ENCODE assay signal across 16 cellular contexts in the genomic region with DNA sequence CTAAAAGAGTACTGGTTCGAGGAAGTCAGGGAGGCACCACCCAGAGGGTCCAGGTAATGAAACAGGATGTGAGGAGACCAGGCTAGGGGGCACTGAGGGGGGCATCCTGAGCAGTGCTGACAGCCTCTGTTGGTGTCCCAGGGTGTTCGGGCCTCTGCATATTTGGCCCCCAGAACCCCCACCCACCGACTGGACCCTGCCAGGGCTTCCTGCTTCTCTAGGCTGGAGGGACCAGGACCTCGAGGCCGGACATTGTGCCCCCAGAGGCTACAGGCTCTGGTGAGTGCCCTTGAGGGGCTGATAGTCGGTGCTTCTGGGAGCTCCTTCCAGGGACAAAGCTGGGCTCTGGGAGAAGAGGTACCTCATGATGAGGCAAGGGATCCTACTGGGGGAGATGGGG. TPM values are rescaled to one million over a fixed set of nuclear protein-coding genes. Genes with fewer than 3 reads are reported as not detected.
DNase-seq lines count a peak whose midpoint lies in the region; ATAC-seq, FAIRE-seq and TF ChIP-seq lines count a peak whose summit lies in the region.
"Had no signal": no experiment of that assay in that cellular context is flagged by ENCODE, and none has a peak within 500 bp of the region (broad histone marks: within the 10 kb centered on the region; RNA-seq: fewer than 3 reads in every experiment).

No MANE protein-coding gene starts in this region.

- H3K27ac ChIP-seq in DND-41 (ENCODE audit: low read length) (no peak overlapping the region), RWPE2 (ENCODE audit: poor library complexity, severe bottlenecking) (no peak overlapping the region)
- H3K27ac ChIP-seq: C4-2B, SJSA1 had no signal

- peak overlapping the region; percentile 40 for H3K27ac Mint-ChIP-seq in stimulated activated effector memory CD8-positive, alpha-beta T cell treated with anti-CD3 and anti-CD28 coated beads, Interleukin-12 subunit alpha, Interleukin-12 subunit beta, amount 100 ng/mL, for 72 hours

- no peaks in the 10 kb centered on the region for H3K9me3 ChIP-seq in DND-41 (ENCODE audit: insufficient read depth, low read length, severe bottlenecking)
- no peaks in the 10 kb centered on the region for H3K9me3 ChIP-seq in RWPE2 (ENCODE audit: severe bottlenecking)
- H3K9me3 ChIP-seq: SJSA1 had no signal

- no peaks in the 10 kb centered on the region for H3K9me3 Mint-ChIP-seq in stimulated activated effector memory CD8-positive, alpha-beta T cell treated with anti-CD3 and anti-CD28 coated beads, Interleukin-12 subunit alpha, Interleukin-12 subunit beta, amount 100 ng/mL, for 72 hours

- H3K4me3 ChIP-seq in DND-41 (ENCODE audit: low read depth in 1 of 2, low read length in 2 of 2) = no peak overlapping the region
- H3K4me3 ChIP-seq in RWPE2 (ENCODE audit: severe bottlenecking) = no peak overlapping the region
- H3K4me3 ChIP-seq: SJSA1 had no signal

- H3K36me3 ChIP-seq in DND-41 (ENCODE audit: insufficient read depth, low read length) (peaks cover 65% of the 10 kb centered on the region), RWPE2 (ENCODE audit: low read depth) (peaks cover 46% of the 10 kb centered on the region)

- H3K27me3 ChIP-seq in DND-41 (ENCODE audit: insufficient read depth, low read length, poor library complexity) = no peaks in the 10 kb centered on the region
- no peaks in the 10 kb centered on the region for H3K27me3 ChIP-seq in RWPE2 (ENCODE audit: insufficient read depth, poor library complexity, severe bottlenecking)
- H3K27me3 ChIP-seq: SJSA1 had no signal

- H2AFZ ChIP-seq in DND-41 (ENCODE audit: low read depth, low read length) = no peak overlapping the region

- TF ChIP-seq CTCF in DND-41 (IDR thresholded peaks at IDR 0.05; ENCODE audit: borderline replicate concordance, extremely low read depth, low read length, poor library complexity, severe bottlenecking) (no peak), RWPE2 (IDR thresholded peaks at IDR 0.05; ENCODE audit: poor library complexity, severe bottlenecking) (no peak)

- 0 out of 2 replicates have a peak overlapping the region, but pooled peaks have one; percentile 11 for H3K4me2 ChIP-seq in DND-41 (ENCODE audit: insufficient read depth, low read length)

- peaks cover 28% of the 10 kb centered on the region for H3K79me2 ChIP-seq in DND-41 (ENCODE audit: insufficient read depth, low read length)

- H3K36me3 Mint-ChIP-seq in stimulated activated effector memory CD8-positive, alpha-beta T cell treated with anti-CD3 and anti-CD28 coated beads, Interleukin-12 subunit alpha, Interleukin-12 subunit beta, amount 100 ng/mL, for 72 hours = peaks cover 34% of the 10 kb centered on the region

- H3K9ac ChIP-seq in DND-41 (ENCODE audit: low read depth, low read length) = peak overlapping the region; percentile 2; the same call in 1 of the 2 replicates

- FAIRE-seq in GM12891 (lab: Jason Lieb, UNC) = no peak

- ATAC-seq in DND-41 (ENCODE audit: insufficient read depth, low read depth) (no peak), RWPE2 (ENCODE audit: low read depth) (no peak)
- no peak for ATAC-seq in stimulated activated effector memory CD8-positive, alpha-beta T cell treated with anti-CD3 and anti-CD28 coated beads, Interleukin-12 subunit alpha, Interleukin-12 subunit beta, amount 100 ng/mL, for 72 hours

- H3K4me1 ChIP-seq in DND-41 (ENCODE audit: insufficient read depth, low read length) (peaks cover 37% of the 10 kb centered on the region), RWPE2 (ENCODE audit: insufficient read depth, poor library complexity, severe bottlenecking) (peaks cover 4% of the 10 kb centered on the region)

- no peak overlapping the region for H3K4me3 Mint-ChIP-seq in stimulated activated effector memory CD8-positive, alpha-beta T cell treated with anti-CD3 and anti-CD28 coated beads, Interleukin-12 subunit alpha, Interleukin-12 subunit beta, amount 100 ng/mL, for 72 hours

- DNase-seq in activated CD8-positive, alpha-beta memory T cell treated with anti-CD3 and anti-CD28 coated beads, Interleukin-2, amount 50 U/mL, for 48 hours = peak; percentile 39
- no peak for DNase-seq in activated CD8-positive, alpha-beta memory T cell treated with anti-CD3 and anti-CD28 coated beads for 24 hours
- DNase-seq in DND-41 (no peak), RWPE2 (ENCODE audit: low spot score) (peak; percentile 41), ecto neural progenitor cell (ENCODE audit: low spot score) (no peak), GM12891 (ENCODE audit: insufficient read length, low spot score) (no peak), RPMI8226 (no peak)
- DNase-seq in stimulated activated effector memory CD8-positive, alpha-beta T cell treated with anti-CD3 and anti-CD28 coated beads, Interleukin-12 subunit alpha, Interleukin-12 subunit beta, amount 100 ng/mL, for 72 hours (ENCODE audit: low spot score in 2 of 2) = no peak
- DNase-seq: MV-4-11; NCI-H1417; NCI-H2029 treated with DMSO at 0.1 percent for 48 hours; NCI-H2171 treated with DMSO at 0.1 percent for 48 hours; NCI-H446 treated with DMSO at 0.1 percent for 48 hours; NK-92 treated with Interleukin-12 subunit alpha and Interleukin-12 subunit beta, amount 100 ng/mL, for 24 hours had no signal

- 0 out of 2 replicates have a peak, but pooled peaks cover 6% of the 10 kb centered on the region for H4K20me1 ChIP-seq in DND-41 (ENCODE audit: insufficient read depth, low read length)

- peaks cover 27% of the 10 kb centered on the region for H3K4me1 Mint-ChIP-seq in stimulated activated effector memory CD8-positive, alpha-beta T cell treated with anti-CD3 and anti-CD28 coated beads, Interleukin-12 subunit alpha, Interleukin-12 subunit beta, amount 100 ng/mL, for 72 hours

- TF ChIP-seq POLR2A in GM12891 (IDR thresholded peaks at IDR 0.05; ENCODE audit: low read depth, low read length) = no peak

TF ChIP-seq in GM12891, 5 proteins besides CTCF, POLR2A, EP300 and RAD21:
- TF ChIP-seq TAF1 (IDR thresholded peaks at IDR 0.05; ENCODE audit: low read depth, low read length) = no peak
- no peak for TF ChIP-seq POLR2AphosphoS5 (IDR thresholded peaks at IDR 0.05; ENCODE audit: low read depth, low read length)
- no peak for TF ChIP-seq SPI1 (IDR thresholded peaks at IDR 0.05; ENCODE audit: low read depth, low read length)
- no peak for TF ChIP-seq POU2F2 (IDR thresholded peaks at IDR 0.05; ENCODE audit: low read depth, low read length)

RNA-seq across cellular contexts. Expression of a gene that starts 2.6 kb away (rescaled TPM):
- polyA plus RNA-seq in GM12891 (2012; ENCODE audit: low read depth, missing spikeins) = 20.7 TPM

RNA-seq across cellular contexts. Expression of a gene that starts 11.4 kb away (rescaled TPM):
- polyA plus RNA-seq in GM12891 (2012; ENCODE audit: low read depth, missing spikeins) = 0.12 TPM

RNA-seq across cellular contexts. Expression of a gene that starts 21.1 kb away (rescaled TPM):
- 0.08 TPM for polyA plus RNA-seq in GM12891 (2012; ENCODE audit: low read depth, missing spikeins)

RNA-seq across cellular contexts. Expression of a gene that starts 30.7 kb away (rescaled TPM):
- 0.08 TPM for polyA plus RNA-seq in GM12891 (2012; ENCODE audit: low read depth, missing spikeins)

RNA-seq across cellular contexts. Expression of a gene that starts 41.7 kb away (rescaled TPM):
- 21.3 TPM for polyA plus RNA-seq in GM12891 (2012; ENCODE audit: low read depth, missing spikeins)

Comparison
In these comparisons a context has a peak if more than half of its experiments do, and no peak if none do; other contexts are left out.
1. DNase-seq: peak in activated CD8-positive, alpha-beta memory T cell treated with anti-CD3 and anti-CD28 coated beads, Interleukin-2, amount 50 U/mL, for 48 hours (single experiment) and RWPE2 (single experiment); none in activated CD8-positive, alpha-beta memory T cell treated with anti-CD3 and anti-CD28 coated beads for 24 hours (single experiment), DND-41 (single experiment), stimulated activated effector memory CD8-positive, alpha-beta T cell treated with anti-CD3 and anti-CD28 coated beads, Interleukin-12 subunit alpha, Interleukin-12 subunit beta, amount 100 ng/mL, for 72 hours (0 of 2), ecto neural progenitor cell (single experiment), GM12891 (single experiment) and RPMI8226 (single experiment).